In the genomic region with DNA sequence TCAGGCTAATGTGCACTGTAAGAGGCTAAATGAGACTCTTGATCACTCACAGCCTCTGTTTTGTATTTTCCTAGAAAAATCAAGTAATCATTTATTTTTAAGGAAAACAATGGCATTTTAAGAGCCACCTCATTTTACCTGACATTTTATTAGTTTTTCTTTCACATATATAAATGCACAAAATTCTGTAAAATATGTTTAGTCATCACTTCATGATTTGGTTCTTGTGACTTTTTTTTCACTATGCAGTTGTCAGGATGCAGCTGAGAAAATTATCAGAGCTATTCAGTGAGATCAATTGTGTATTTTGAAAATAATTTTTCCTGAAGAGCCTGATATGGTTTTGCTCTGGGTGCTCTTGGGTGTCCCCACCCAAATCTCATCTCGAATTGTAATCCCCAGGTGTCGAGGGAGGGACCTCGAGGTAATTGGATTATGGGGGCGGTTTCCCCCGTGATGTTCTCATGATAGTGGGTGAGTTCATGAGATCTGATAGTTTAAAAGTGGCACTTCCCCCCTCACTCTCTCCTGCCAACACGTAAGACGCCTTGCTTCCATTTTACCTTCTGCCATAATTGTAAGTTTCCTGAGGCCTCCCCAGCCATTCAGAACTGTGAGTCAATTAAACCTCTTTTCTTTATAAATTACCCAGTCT, we compare ENCODE assay signal across 3 cellular contexts.
TF ChIP-seq lines count a peak whose summit lies in the region.

No MANE protein-coding gene starts in this region.

TF ChIP-seq in A549, 52 proteins besides CTCF, POLR2A, EP300 and RAD21:
- TF ChIP-seq EHMT2 (IDR thresholded peaks at IDR 0.05; ENCODE audit: low read depth) (no peak), MAFK (IDR thresholded peaks at IDR 0.05; ENCODE audit: partially characterized antibody) (peak; percentile 91)

TF ChIP-seq in K562, 482 proteins besides CTCF, POLR2A, EP300 and RAD21 (continues in another document):
- no peak for TF ChIP-seq ZNF23 (CRISPR knock-in tag; IDR thresholded peaks at IDR 0.05)
- no peak for TF ChIP-seq KLF6 (CRISPR knock-in tag; IDR thresholded peaks at IDR 0.05; ENCODE audit: borderline replicate concordance)
- TF ChIP-seq RNF2 (IDR thresholded peaks at IDR 0.05), result no peak
- peak; percentile 75 for TF ChIP-seq C11orf30 (IDR thresholded peaks at IDR 0.05; ENCODE audit: low read depth)
- TF ChIP-seq GTF2A2 (tag; IDR thresholded peaks at IDR 0.05), result no peak
- TF ChIP-seq CC2D1A (IDR thresholded peaks at IDR 0.05), result peak; percentile 65; the same call in 1 of the 2 replicates
- TF ChIP-seq ZNF445 (CRISPR knock-in tag; IDR thresholded peaks at IDR 0.05; ENCODE audit: low read depth), result no peak
- TF ChIP-seq NFATC3 (IDR thresholded peaks at IDR 0.05), result no peak
- no peak for TF ChIP-seq TCF7L2 (IDR thresholded peaks at IDR 0.05; ENCODE audit: low read depth, low read length)
- no peak for TF ChIP-seq ZKSCAN1 (IDR thresholded peaks at IDR 0.05; ENCODE audit: low read depth, low read length)
- TF ChIP-seq, protein P1, sequence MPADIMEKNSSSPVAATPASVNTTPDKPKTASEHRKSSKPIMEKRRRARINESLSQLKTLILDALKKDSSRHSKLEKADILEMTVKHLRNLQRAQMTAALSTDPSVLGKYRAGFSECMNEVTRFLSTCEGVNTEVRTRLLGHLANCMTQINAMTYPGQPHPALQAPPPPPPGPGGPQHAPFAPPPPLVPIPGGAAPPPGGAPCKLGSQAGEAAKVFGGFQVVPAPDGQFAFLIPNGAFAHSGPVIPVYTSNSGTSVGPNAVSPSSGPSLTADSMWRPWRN (IDR thresholded peaks at IDR 0.05; ENCODE audit: low read depth), result no peak
- TF ChIP-seq, protein P2, sequence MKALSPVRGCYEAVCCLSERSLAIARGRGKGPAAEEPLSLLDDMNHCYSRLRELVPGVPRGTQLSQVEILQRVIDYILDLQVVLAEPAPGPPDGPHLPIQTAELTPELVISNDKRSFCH (CRISPR knock-in tag; IDR thresholded peaks at IDR 0.05), result no peak
- TF ChIP-seq, protein P2 (tag; IDR thresholded peaks at IDR 0.05), result no peak
- TF ChIP-seq NONO (IDR thresholded peaks at IDR 0.05; ENCODE audit: low read depth in 2 of 2, low read length in 1 of 2), result no peak
- TF ChIP-seq SNRNP70 (optimal IDR thresholded peaks at IDR 0.05; ENCODE audit: low read depth, low read length), result no peak
- TF ChIP-seq RFX5 (IDR thresholded peaks at IDR 0.05; ENCODE audit: low read depth, low read length), result no peak
- TF ChIP-seq NR2F6 (CRISPR knock-in tag; IDR thresholded peaks at IDR 0.05), result no peak
- TF ChIP-seq, protein P3, sequence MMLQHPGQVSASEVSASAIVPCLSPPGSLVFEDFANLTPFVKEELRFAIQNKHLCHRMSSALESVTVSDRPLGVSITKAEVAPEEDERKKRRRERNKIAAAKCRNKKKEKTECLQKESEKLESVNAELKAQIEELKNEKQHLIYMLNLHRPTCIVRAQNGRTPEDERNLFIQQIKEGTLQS (IDR thresholded peaks at IDR 0.05), result no peak
- TF ChIP-seq, protein P3 (CRISPR knock-in tag; conservative IDR thresholded peaks at IDR 0.05), result no peak
- peak; percentile 91 for TF ChIP-seq ZNF316 (IDR thresholded peaks at IDR 0.05)
- no peak for TF ChIP-seq ZNF253 (CRISPR knock-in tag; conservative IDR thresholded peaks at IDR 0.05)
- TF ChIP-seq, protein P4, sequence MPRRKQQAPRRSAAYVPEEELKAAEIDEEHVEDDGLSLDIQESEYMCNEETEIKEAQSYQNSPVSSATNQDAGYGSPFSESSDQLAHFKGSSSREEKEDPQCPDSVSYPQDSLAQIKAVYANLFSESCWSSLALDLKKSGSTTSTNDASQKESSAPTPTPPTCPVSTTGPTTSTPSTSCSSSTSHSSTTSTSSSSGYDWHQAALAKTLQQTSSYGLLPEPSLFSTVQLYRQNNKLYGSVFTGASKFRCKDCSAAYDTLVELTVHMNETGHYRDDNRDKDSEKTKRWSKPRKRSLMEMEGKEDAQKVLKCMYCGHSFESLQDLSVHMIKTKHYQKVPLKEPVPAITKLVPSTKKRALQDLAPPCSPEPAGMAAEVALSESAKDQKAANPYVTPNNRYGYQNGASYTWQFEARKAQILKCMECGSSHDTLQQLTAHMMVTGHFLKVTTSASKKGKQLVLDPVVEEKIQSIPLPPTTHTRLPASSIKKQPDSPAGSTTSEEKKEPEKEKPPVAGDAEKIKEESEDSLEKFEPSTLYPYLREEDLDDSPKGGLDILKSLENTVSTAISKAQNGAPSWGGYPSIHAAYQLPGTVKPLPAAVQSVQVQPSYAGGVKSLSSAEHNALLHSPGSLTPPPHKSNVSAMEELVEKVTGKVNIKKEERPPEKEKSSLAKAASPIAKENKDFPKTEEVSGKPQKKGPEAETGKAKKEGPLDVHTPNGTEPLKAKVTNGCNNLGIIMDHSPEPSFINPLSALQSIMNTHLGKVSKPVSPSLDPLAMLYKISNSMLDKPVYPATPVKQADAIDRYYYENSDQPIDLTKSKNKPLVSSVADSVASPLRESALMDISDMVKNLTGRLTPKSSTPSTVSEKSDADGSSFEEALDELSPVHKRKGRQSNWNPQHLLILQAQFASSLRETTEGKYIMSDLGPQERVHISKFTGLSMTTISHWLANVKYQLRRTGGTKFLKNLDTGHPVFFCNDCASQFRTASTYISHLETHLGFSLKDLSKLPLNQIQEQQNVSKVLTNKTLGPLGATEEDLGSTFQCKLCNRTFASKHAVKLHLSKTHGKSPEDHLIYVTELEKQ (CRISPR knock-in tag; IDR thresholded peaks at IDR 0.05), result no peak
- no peak for TF ChIP-seq MEF2A (IDR thresholded peaks at IDR 0.05; ENCODE audit: control insufficient read depth, low read depth, low read length)
- TF ChIP-seq, protein P5, sequence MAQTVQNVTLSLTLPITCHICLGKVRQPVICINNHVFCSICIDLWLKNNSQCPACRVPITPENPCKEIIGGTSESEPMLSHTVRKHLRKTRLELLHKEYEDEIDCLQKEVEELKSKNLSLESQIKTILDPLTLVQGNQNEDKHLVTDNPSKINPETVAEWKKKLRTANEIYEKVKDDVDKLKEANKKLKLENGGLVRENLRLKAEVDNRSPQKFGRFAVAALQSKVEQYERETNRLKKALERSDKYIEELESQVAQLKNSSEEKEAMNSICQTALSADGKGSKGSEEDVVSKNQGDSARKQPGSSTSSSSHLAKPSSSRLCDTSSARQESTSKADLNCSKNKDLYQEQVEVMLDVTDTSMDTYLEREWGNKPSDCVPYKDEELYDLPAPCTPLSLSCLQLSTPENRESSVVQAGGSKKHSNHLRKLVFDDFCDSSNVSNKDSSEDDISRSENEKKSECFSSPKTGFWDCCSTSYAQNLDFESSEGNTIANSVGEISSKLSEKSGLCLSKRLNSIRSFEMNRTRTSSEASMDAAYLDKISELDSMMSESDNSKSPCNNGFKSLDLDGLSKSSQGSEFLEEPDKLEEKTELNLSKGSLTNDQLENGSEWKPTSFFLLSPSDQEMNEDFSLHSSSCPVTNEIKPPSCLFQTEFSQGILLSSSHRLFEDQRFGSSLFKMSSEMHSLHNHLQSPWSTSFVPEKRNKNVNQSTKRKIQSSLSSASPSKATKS (CRISPR knock-in tag; IDR thresholded peaks at IDR 0.05), result no peak
- no peak for TF ChIP-seq HOXB6 (CRISPR knock-in tag; IDR thresholded peaks at IDR 0.05; ENCODE audit: borderline replicate concordance)
- no peak for TF ChIP-seq MEF2D (tag; conservative IDR thresholded peaks at IDR 0.05; ENCODE audit: low read depth)
- TF ChIP-seq ARNT (IDR thresholded peaks at IDR 0.05), result no peak
- TF ChIP-seq SRSF9 (IDR thresholded peaks at IDR 0.05; ENCODE audit: borderline replicate concordance, low read depth, low read length), result no peak
- no peak for TF ChIP-seq FOXJ2 (tag; IDR thresholded peaks at IDR 0.05)

TF ChIP-seq in neural cell, 6 proteins besides CTCF, POLR2A, EP300 and RAD21:
- TF ChIP-seq MXI1 (conservative IDR thresholded peaks at IDR 0.05; ENCODE audit: poor library complexity, severe bottlenecking), result no peak
- no peak for TF ChIP-seq SMC3 (conservative IDR thresholded peaks at IDR 0.05; ENCODE audit: poor library complexity)
- TF ChIP-seq, protein P6, sequence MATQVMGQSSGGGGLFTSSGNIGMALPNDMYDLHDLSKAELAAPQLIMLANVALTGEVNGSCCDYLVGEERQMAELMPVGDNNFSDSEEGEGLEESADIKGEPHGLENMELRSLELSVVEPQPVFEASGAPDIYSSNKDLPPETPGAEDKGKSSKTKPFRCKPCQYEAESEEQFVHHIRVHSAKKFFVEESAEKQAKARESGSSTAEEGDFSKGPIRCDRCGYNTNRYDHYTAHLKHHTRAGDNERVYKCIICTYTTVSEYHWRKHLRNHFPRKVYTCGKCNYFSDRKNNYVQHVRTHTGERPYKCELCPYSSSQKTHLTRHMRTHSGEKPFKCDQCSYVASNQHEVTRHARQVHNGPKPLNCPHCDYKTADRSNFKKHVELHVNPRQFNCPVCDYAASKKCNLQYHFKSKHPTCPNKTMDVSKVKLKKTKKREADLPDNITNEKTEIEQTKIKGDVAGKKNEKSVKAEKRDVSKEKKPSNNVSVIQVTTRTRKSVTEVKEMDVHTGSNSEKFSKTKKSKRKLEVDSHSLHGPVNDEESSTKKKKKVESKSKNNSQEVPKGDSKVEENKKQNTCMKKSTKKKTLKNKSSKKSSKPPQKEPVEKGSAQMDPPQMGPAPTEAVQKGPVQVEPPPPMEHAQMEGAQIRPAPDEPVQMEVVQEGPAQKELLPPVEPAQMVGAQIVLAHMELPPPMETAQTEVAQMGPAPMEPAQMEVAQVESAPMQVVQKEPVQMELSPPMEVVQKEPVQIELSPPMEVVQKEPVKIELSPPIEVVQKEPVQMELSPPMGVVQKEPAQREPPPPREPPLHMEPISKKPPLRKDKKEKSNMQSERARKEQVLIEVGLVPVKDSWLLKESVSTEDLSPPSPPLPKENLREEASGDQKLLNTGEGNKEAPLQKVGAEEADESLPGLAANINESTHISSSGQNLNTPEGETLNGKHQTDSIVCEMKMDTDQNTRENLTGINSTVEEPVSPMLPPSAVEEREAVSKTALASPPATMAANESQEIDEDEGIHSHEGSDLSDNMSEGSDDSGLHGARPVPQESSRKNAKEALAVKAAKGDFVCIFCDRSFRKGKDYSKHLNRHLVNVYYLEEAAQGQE (IDR thresholded peaks at IDR 0.05; ENCODE audit: borderline replicate concordance), result no peak
- no peak for TF ChIP-seq EZH2 (IDR thresholded peaks at IDR 0.05; ENCODE audit: borderline replicate concordance, insufficient read depth, low read length, poor library complexity, severe bottlenecking)
- TF ChIP-seq TAF1 (IDR thresholded peaks at IDR 0.05; ENCODE audit: low read depth), result no peak
- TF ChIP-seq POLR2AphosphoS5 (IDR thresholded peaks at IDR 0.05), result no peak
